In the genomic region with DNA sequence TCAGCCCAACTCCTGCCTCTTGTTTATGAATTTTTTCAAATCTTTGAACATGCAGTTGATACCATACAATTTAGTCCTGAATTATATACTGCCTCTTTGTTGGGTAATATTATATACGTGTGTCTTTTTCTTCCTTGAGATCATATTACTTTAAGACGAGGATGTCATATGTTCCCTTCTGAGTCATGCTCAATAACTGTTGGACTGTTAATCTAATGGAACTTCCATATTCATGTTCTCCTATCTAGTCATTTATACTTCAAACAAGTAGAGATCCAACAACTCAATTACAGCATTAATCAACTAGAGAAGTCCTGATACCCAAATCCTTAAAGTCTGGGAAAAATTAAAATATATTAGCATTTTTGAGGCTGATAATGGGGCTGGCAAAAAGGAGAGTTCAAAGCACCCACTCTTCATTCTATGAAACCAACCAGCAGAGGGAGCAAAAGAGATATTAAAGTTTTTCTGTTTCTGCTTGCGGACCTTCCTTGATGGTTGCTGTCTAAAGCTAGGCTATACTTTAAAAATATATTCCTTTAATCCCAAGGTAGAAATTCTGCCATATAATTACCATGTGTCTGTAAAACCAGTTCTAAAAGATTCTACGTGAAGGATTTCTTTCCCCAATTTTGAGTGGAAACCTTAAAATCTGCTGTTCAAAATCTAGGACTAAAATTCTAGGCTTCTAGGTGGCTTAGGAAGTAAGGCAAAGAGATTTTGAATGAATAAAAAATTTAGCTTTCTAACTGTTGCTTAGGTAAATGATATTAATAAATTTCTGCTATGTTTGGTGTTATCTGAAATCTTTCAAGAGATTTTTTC, we compare ENCODE assay signal across 8 cellular contexts.
DNase-seq lines count a peak whose midpoint lies in the region; ATAC-seq, FAIRE-seq and TF ChIP-seq lines count a peak whose summit lies in the region.
"Had no signal": no experiment of that assay in that cellular context is flagged by ENCODE, and none has a peak within 500 bp of the region (broad histone marks: within the 10 kb centered on the region; RNA-seq: fewer than 3 reads in every experiment).

No MANE protein-coding gene starts in this region.

- H2BK120ac ChIP-seq in H1 (replicated peaks; ENCODE audit: low read depth, low read length) = no peak overlapping the region

- H4K5ac ChIP-seq in H1 (ENCODE audit: insufficient read length, low read depth, low read length) = no peak overlapping the region

- H3K4me3 ChIP-seq in H1 (ENCODE audit: extremely low read depth in 1 of 4, insufficient read depth in 2 of 4, low read depth in 3 of 4, low read length in 4 of 4) = no peak overlapping the region

- H3K23ac ChIP-seq in H1 (ENCODE audit: insufficient read length) = no peak overlapping the region

- H2BK5ac ChIP-seq in H1 (ENCODE audit: low read depth, low read length) = no peak overlapping the region

- H3K27me3 Mint-ChIP-seq in neural crest cell (ENCODE audit: low read depth) = no peaks in the 10 kb centered on the region

- CTCF ChIA-PET in H1 (lab: Charles Lee; ENCODE audit: partially characterized antibody) = interaction anchor here (0.6 to 2.3 kb wide), 18 partner anchors 11 to 1561 kb away, joined by 3 to 7 read pairs (median 3); no protein-coding TSS in a partner anchor

- H3K56ac ChIP-seq in H1 (replicated peaks; ENCODE audit: insufficient read length, low read depth, low read length) = no peak overlapping the region

- no peak overlapping the region for H4K8ac ChIP-seq in H1 (ENCODE audit: extremely low read depth, insufficient read depth, low read length)

- no peak overlapping the region for H3K4me2 ChIP-seq in H1 (ENCODE audit: insufficient read depth in 1 of 2, low read depth in 2 of 2, low read length in 2 of 2)

- no peak for TF ChIP-seq EP300 in H1 (IDR thresholded peaks at IDR 0.05; ENCODE audit: borderline replicate concordance in 1 of 2, low read depth in 2 of 2, low read length in 2 of 2)

- H2BK12ac ChIP-seq in H1 (ENCODE audit: low read depth, low read length) = no peak overlapping the region

- no peaks in the 10 kb centered on the region for H4K20me1 ChIP-seq in H1 (replicated peaks in 1 of 2; ENCODE audit: control insufficient read depth in 1 of 2, insufficient read depth in 2 of 2, low read length in 2 of 2)

- no peak overlapping the region for H2AK5ac ChIP-seq in H1 (ENCODE audit: low read depth, low read length)

- H3K27me3 ChIP-seq in H1 (replicated peaks in 1 of 4; ENCODE audit: control insufficient read depth in 3 of 4, extremely low read depth in 1 of 4, insufficient read depth in 3 of 4, low read length in 3 of 4) = no peaks in the 10 kb centered on the region

- POLR2A ChIA-PET in H1 (lab: Charles Lee; ENCODE audit: partially characterized antibody) = no interaction called here

- H3K27ac ChIP-seq in H1 (ENCODE audit: low read depth, low read length) = no peak overlapping the region

- WGBS in H1 (ENCODE audit: extremely low coverage in 1 of 2, insufficient coverage in 1 of 2, insufficient read length in 1 of 2, insufficient replicate concordance in 2 of 2, low coverage in 1 of 2, low lambda C conversion rate in 2 of 2, missing lambda C conversion rate in 1 of 2), 2 experiments = 41% methylated on average over 4 of the region's 4 CpGs; no CpG with 5 or more reads in 1 of the 2 experiments

- TF ChIP-seq CTCF in GM10266 (IDR thresholded peaks at IDR 0.05; ENCODE audit: control insufficient read depth, insufficient read depth, low read depth, missing control alignments) = peak; percentile 54
- TF ChIP-seq CTCF in H1 (IDR thresholded peaks at IDR 0.05; ENCODE audit: control extremely low read depth in 1 of 3, insufficient read depth in 1 of 3, low read depth in 1 of 3, low read length in 3 of 3) = peak in 2 of 3 experiments; percentile 40 to 48; a peak in 2 of 4 replicates
- peak; percentile 80 for TF ChIP-seq CTCF in neural crest cell (conservative IDR thresholded peaks at IDR 0.05)

- no peak overlapping the region for H3K4ac ChIP-seq in H1 (replicated peaks; ENCODE audit: insufficient read length, low read depth, low read length)

- no peaks in the 10 kb centered on the region for H3K9me3 Mint-ChIP-seq in neural crest cell
- H3K9me3 Mint-ChIP-seq: activated T-cell treated with anti-CD3 and anti-CD28 coated beads, Interleukin-2, amount 50 U/mL, for 72 hours had no signal

- no peak overlapping the region for H3K18ac ChIP-seq in H1 (ENCODE audit: extremely low read depth, low read length)

- H3K79me2 ChIP-seq in H1 (ENCODE audit: control insufficient read depth in 1 of 2, insufficient read depth in 2 of 2, low read length in 2 of 2) = no peaks in the 10 kb centered on the region

- H3K9me3 ChIP-seq in H1 (ENCODE audit: insufficient read depth in 2 of 2, low read depth in 1 of 2, low read length in 1 of 2) = no peaks in the 10 kb centered on the region

- H3K27ac Mint-ChIP-seq in neural crest cell (ENCODE audit: unreplicated experiment) = no peak overlapping the region
- H3K27ac Mint-ChIP-seq: activated T-cell treated with anti-CD3 and anti-CD28 coated beads, Interleukin-2, amount 50 U/mL, for 72 hours had no signal

- no peak overlapping the region for H3K14ac ChIP-seq in H1 (ENCODE audit: insufficient read length)

- no peak overlapping the region for H4K91ac ChIP-seq in H1 (replicated peaks; ENCODE audit: insufficient read length, low read length)

- no peaks in the 10 kb centered on the region for H3K4me1 ChIP-seq in H1 (replicated peaks in 1 of 4; ENCODE audit: control insufficient read depth in 3 of 4, insufficient read depth in 4 of 4, low read length in 3 of 4)

- no peak overlapping the region for H3K9ac ChIP-seq in H1 (replicated peaks in 1 of 4; ENCODE audit: extremely low read depth in 1 of 4, low read depth in 3 of 4, low read length in 3 of 4)

- H3K36me3 ChIP-seq in H1 (ENCODE audit: control insufficient read depth in 2 of 4, insufficient read depth in 4 of 4, low read length in 3 of 4) = no peaks in the 10 kb centered on the region

- H3K79me1 ChIP-seq in H1 (ENCODE audit: low read depth, low read length) = no peaks in the 10 kb centered on the region

- peak; percentile 50 for FAIRE-seq in H1 (lab: Jason Lieb, UNC)

- no peaks in the 10 kb centered on the region for H3K36me3 Mint-ChIP-seq in neural crest cell (ENCODE audit: low read depth)

- no peak for TF ChIP-seq POLR2A in H1 (IDR thresholded peaks at IDR 0.05; ENCODE audit: control extremely low read depth in 1 of 2, low read depth in 2 of 2, low read length in 2 of 2)

- H3K4me3 Mint-ChIP-seq in neural crest cell = no peak overlapping the region
- H3K4me3 Mint-ChIP-seq: activated T-cell treated with anti-CD3 and anti-CD28 coated beads, Interleukin-2, amount 50 U/mL, for 72 hours had no signal

- no peaks in the 10 kb centered on the region for H3K4me1 Mint-ChIP-seq in neural crest cell

- H2AFZ ChIP-seq in H1 (ENCODE audit: low read length) = no peak overlapping the region

- ATAC-seq in HG02678 (IDR thresholded peaks at IDR 0.05; ENCODE audit: unreplicated experiment) (peak; percentile 68), HG03135 (IDR thresholded peaks at IDR 0.05; ENCODE audit: unreplicated experiment) (no peak)
- ATAC-seq: activated T-cell treated with anti-CD3 and anti-CD28 coated beads, Interleukin-2, amount 50 U/mL, for 72 hours had no signal

- H3K23me2 ChIP-seq in H1 (ENCODE audit: low read depth, low read length) = no peaks in the 10 kb centered on the region; the same call in 1 of the 2 replicates

- TF ChIP-seq RAD21 in H1 (IDR thresholded peaks at IDR 0.05 in 1 of 2, conservative IDR thresholded peaks at IDR 0.05 in 1 of 2; ENCODE audit: low read depth in 2 of 2, low read length in 2 of 2) = peak; percentile 70 to 74

- DNase-seq in GM10266 (ENCODE audit: extremely low spot score) (peak; percentile 8), NOMO-1 treated with dmso at 0.1 percent for 144 hours (lab: John Stamatoyannopoulos, UW; ENCODE audit: unreplicated experiment) (peak; percentile 19), H1 (ENCODE audit: low read depth in 1 of 2, low spot score in 2 of 2) (no peak), neural crest cell (ENCODE audit: low read depth, low spot score) (peak; percentile 8)
- no peak for DNase-seq in activated CD4-positive, alpha-beta T cell treated with anti-CD3 and anti-CD28 coated beads for 1 hour

- H2BK15ac ChIP-seq in H1 (ENCODE audit: low read length) = no peak overlapping the region

- no peak overlapping the region for H2BK20ac ChIP-seq in H1 (ENCODE audit: low read length)

TF ChIP-seq in H1, 55 proteins besides CTCF, POLR2A, EP300 and RAD21:
- TF ChIP-seq SIX5 (IDR thresholded peaks at IDR 0.05; ENCODE audit: low read depth, low read length) (no peak), BCL11A (IDR thresholded peaks at IDR 0.05; ENCODE audit: low read depth in 2 of 2, low read length in 2 of 2) (no peak), FOSL1 (IDR thresholded peaks at IDR 0.05; ENCODE audit: insufficient read depth, low read depth, low read length) (no peak), POU5F1 (IDR thresholded peaks at IDR 0.05; ENCODE audit: low read depth, low read length) (no peak), SRF (IDR thresholded peaks at IDR 0.05; ENCODE audit: low read depth, low read length) (no peak), GABPA (IDR thresholded peaks at IDR 0.05; ENCODE audit: borderline replicate concordance, insufficient read depth, low read length) (no peak), KDM5A (IDR thresholded peaks at IDR 0.05; ENCODE audit: low read length) (no peak)
- TF ChIP-seq, protein P1, sequence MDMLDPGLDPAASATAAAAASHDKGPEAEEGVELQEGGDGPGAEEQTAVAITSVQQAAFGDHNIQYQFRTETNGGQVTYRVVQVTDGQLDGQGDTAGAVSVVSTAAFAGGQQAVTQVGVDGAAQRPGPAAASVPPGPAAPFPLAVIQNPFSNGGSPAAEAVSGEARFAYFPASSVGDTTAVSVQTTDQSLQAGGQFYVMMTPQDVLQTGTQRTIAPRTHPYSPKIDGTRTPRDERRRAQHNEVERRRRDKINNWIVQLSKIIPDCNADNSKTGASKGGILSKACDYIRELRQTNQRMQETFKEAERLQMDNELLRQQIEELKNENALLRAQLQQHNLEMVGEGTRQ (IDR thresholded peaks at IDR 0.05; ENCODE audit: low read length) = no peak
- TF ChIP-seq, protein P2, sequence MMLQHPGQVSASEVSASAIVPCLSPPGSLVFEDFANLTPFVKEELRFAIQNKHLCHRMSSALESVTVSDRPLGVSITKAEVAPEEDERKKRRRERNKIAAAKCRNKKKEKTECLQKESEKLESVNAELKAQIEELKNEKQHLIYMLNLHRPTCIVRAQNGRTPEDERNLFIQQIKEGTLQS (IDR thresholded peaks at IDR 0.05; ENCODE audit: insufficient read depth, low read depth, low read length) = no peak
TF ChIP-seq in H1: peak in this region for 0.

Comparison
In these comparisons a context has a peak if more than half of its experiments do, and no peak if none do; other contexts are left out.
1. DNase-seq: peak in GM10266 (single experiment), NOMO-1 treated with dmso at 0.1 percent for 144 hours (single experiment) and neural crest cell (single experiment); none in H1 (0 of 2) and activated CD4-positive, alpha-beta T cell treated with anti-CD3 and anti-CD28 coated beads for 1 hour (single experiment).
2. Peak in every context shown above with its lines, with median percentiles within 50 percentile points of each other: CTCF ChIP-seq.